8 cellular contexts compared by ENCODE assay signal in the genomic region with DNA sequence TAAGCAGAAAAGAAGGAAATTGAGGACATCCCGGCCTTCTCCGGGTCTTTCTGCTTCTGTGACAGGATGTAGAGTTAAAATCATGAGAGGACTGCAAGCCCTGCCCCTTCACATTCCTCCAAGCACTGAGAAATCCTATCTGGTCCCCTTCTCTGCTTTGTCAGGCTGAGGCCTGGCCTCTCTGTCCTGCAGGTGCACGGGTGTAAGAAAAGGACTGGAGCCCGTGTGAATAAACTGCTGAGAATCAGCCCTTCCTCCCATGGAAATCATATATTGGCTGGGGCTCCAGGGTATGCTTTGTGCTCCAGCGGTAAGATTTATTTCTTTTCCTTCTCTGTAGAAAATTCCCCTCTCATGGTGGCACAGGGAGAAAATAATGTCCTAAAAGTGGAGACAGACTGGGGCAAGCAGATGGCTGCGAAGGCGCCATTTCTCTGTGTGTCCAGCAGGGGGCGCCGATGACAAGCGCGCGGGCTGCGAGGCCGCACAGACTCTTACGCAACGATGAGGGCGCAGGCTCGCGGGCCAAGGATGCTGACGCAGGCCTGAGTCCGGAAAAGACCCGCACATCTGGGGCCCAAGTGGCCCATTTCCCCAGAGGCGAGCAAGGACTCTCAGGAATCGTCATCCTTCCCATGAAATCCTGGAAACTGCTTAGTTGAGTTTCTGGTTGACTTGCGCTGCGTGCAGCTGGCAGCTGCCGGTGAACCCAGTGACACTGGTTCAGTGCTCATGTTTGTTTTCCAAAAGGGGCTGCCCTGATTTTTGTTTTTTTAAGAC.
DNase-seq lines count a peak whose midpoint lies in the region; TF ChIP-seq lines count a peak whose summit lies in the region.

No MANE protein-coding gene starts in this region.

- DNase-seq in GM04503 (ENCODE audit: low read depth) (peak; percentile 55), HEK293T (ENCODE audit: extremely low spot score) (peak; percentile 90), MM.1S (peak; percentile 42), SJCRH30 (peak; percentile 82 to 90), glomerular visceral epithelial cell (ENCODE audit: extremely low spot score) (peak; percentile 79), nucleus accumbens (lab: John Stamatoyannopoulos, UW) (peak; percentile 35 to 94 (median 80)), suprapubic skin (ENCODE audit: low spot score in 2 of 2) (peak; percentile 91 to 94)
- peak; percentile 71 for DNase-seq in activated naive CD4-positive, alpha-beta T cell treated with Interleukin-2 at 50 U/mL for 16 hours

- H3K9me3 ChIP-seq in MM.1S (replicated peaks; ENCODE audit: insufficient read depth, low read length) (no peaks in the 10 kb centered on the region), SJCRH30 (replicated peaks) (0 out of 2 replicates have a peak, but pooled peaks cover 4% of the 10 kb centered on the region), suprapubic skin (no peaks in the 10 kb centered on the region)

- H3F3A ChIP-seq in MM.1S (ENCODE audit: insufficient read depth, low read length): no peaks in the 10 kb centered on the region

- peak overlapping the region; percentile 47; the same call in 1 of the 2 replicates for H3K4me3 ChIP-seq in MM.1S (ENCODE audit: low read length)
- H3K4me3 ChIP-seq in SJCRH30: peak overlapping the region; percentile 61
- peak overlapping the region; percentile 21 for H3K4me3 ChIP-seq in suprapubic skin

- H3K4me2 ChIP-seq in MM.1S (ENCODE audit: low read depth, low read length): peak overlapping the region; percentile 57; the same call in 1 of the 2 replicates

- POLR2A ChIA-PET in HEK293T (lab: Yijun Ruan, JAX): no interaction called here

- no peaks in the 10 kb centered on the region for H3K79me2 ChIP-seq in MM.1S (ENCODE audit: low read length)

- H3K27ac ChIP-seq in MM.1S (ENCODE audit: low read length) (no peak overlapping the region), SJCRH30 (peak overlapping the region; percentile 50), suprapubic skin (no peak overlapping the region)

- no peaks in the 10 kb centered on the region for H3K27me3 ChIP-seq in MM.1S (replicated peaks; ENCODE audit: insufficient read depth, low read length)
- no peaks in the 10 kb centered on the region for H3K27me3 ChIP-seq in SJCRH30
- no peaks in the 10 kb centered on the region for H3K27me3 ChIP-seq in suprapubic skin

- WGBS in suprapubic skin: 31% methylated on average over 18 of the region's 27 CpGs

- H3K4me1 ChIP-seq in MM.1S (ENCODE audit: low read length) (no peaks in the 10 kb centered on the region), SJCRH30 (peaks cover 7% of the 10 kb centered on the region), suprapubic skin (no peaks in the 10 kb centered on the region)

- no peak overlapping the region for H3K9ac ChIP-seq in MM.1S (ENCODE audit: low read length)

- H3K36me3 ChIP-seq in MM.1S (replicated peaks; ENCODE audit: insufficient read depth, low read length): no peaks in the 10 kb centered on the region
- no peaks in the 10 kb centered on the region for H3K36me3 ChIP-seq in SJCRH30
- H3K36me3 ChIP-seq in suprapubic skin: no peaks in the 10 kb centered on the region

- peak; percentile 77 for TF ChIP-seq CTCF in MM.1S (IDR thresholded peaks at IDR 0.05; ENCODE audit: low read length)
- TF ChIP-seq CTCF in suprapubic skin (IDR thresholded peaks at IDR 0.05): peak; percentile 93 to 98

- H2AFZ ChIP-seq in MM.1S (ENCODE audit: low read length): peak overlapping the region; percentile 50

- H4K20me1 ChIP-seq in MM.1S (ENCODE audit: insufficient read depth, low read length): no peaks in the 10 kb centered on the region

- H3K9me2 ChIP-seq in MM.1S (replicated peaks; ENCODE audit: insufficient read depth, low read length): no peaks in the 10 kb centered on the region

- TF ChIP-seq EP300 in suprapubic skin (IDR thresholded peaks at IDR 0.05): no peak

- TF ChIP-seq POLR2A in suprapubic skin (IDR thresholded peaks at IDR 0.05): no peak

- CTCF ChIA-PET in HEK293T (lab: Yijun Ruan, JAX): no interaction called here

TF ChIP-seq in HEK293T, 16 proteins besides CTCF, POLR2A, EP300 and RAD21:
- 0 out of 2 replicates have a peak, but pooled peaks have one; percentile 13 for TF ChIP-seq FOXM1 (IDR thresholded peaks at IDR 0.05; ENCODE audit: borderline replicate concordance)
- no peak for TF ChIP-seq LEF1 (IDR thresholded peaks at IDR 0.05; ENCODE audit: borderline replicate concordance)
TF ChIP-seq in HEK293T: peak in this region for 1.

Comparison
In these comparisons a context has a peak if more than half of its experiments do, and no peak if none do; other contexts are left out.
1. DNase-seq: peak in every context shown above with its lines; median percentile 92 in suprapubic skin; 90 in HEK293T; 86 in SJCRH30; 80 in nucleus accumbens; 79 in glomerular visceral epithelial cell; 71 in activated naive CD4-positive, alpha-beta T cell treated with Interleukin-2 at 50 U/mL for 16 hours; 55 in GM04503; 42 in MM.1S.